ENCODE assay signal across 1 cellular context in genomic region chr12:47775100-47775911, GRCh38.
A peak's percentile ranks its signal among the peaks of the same experiment; 100 is the strongest.
TF ChIP-seq lines count a peak whose summit lies in the region.

No MANE protein-coding gene starts in this region.

TF ChIP-seq in K562, 482 proteins besides CTCF, POLR2A, EP300 and RAD21 (continued from another document and continues in another):
- no peak for TF ChIP-seq PBX2 (CRISPR knock-in tag; IDR thresholded peaks at IDR 0.05; ENCODE audit: low read depth)
- 0 out of 2 replicates have a peak, but pooled peaks have one; percentile 19 for TF ChIP-seq PBX2 (tag; conservative IDR thresholded peaks at IDR 0.05; ENCODE audit: low read depth)
- TF ChIP-seq XRCC4 (IDR thresholded peaks at IDR 0.05; ENCODE audit: extremely low read depth, insufficient read depth, insufficient read length), result no peak
- no peak for TF ChIP-seq SRF (CRISPR knock-in tag; IDR thresholded peaks at IDR 0.05)
- TF ChIP-seq ZNF609 (CRISPR knock-in tag; IDR thresholded peaks at IDR 0.05; ENCODE audit: borderline replicate concordance), result no peak
- TF ChIP-seq ATF6 (CRISPR knock-in tag; IDR thresholded peaks at IDR 0.05), result no peak
- TF ChIP-seq ETV5 (CRISPR knock-in tag; IDR thresholded peaks at IDR 0.05; ENCODE audit: low read depth), result no peak
- no peak for TF ChIP-seq ESRRB (CRISPR knock-in tag; IDR thresholded peaks at IDR 0.05; ENCODE audit: borderline replicate concordance)
- peak; percentile 65; the same call in 1 of the 2 replicates for TF ChIP-seq ZNF589 (CRISPR knock-in tag; IDR thresholded peaks at IDR 0.05; ENCODE audit: low read depth)
- TF ChIP-seq SRSF9 (IDR thresholded peaks at IDR 0.05; ENCODE audit: borderline replicate concordance, low read depth, low read length), result no peak
- no peak for TF ChIP-seq STAT5A (IDR thresholded peaks at IDR 0.05; ENCODE audit: borderline replicate concordance, low read length)
- TF ChIP-seq OTX1 (CRISPR knock-in tag; IDR thresholded peaks at IDR 0.05), result 0 out of 2 replicates have a peak, but pooled peaks have one; percentile 30
- no peak for TF ChIP-seq ZNF75A (CRISPR knock-in tag; IDR thresholded peaks at IDR 0.05)
- no peak for TF ChIP-seq BCOR (IDR thresholded peaks at IDR 0.05)
- peak; percentile 34; the same call in 1 of the 2 replicates for TF ChIP-seq KLF13 (tag; IDR thresholded peaks at IDR 0.05; ENCODE audit: borderline replicate concordance, low read depth)
- TF ChIP-seq ZNF12 (CRISPR knock-in tag; IDR thresholded peaks at IDR 0.05), result no peak
- no peak for TF ChIP-seq SAFB (IDR thresholded peaks at IDR 0.05; ENCODE audit: borderline replicate concordance, low read depth, low read length)
- no peak for TF ChIP-seq KLF1 (tag; IDR thresholded peaks at IDR 0.05)
- no peak for TF ChIP-seq CLOCK (CRISPR knock-in tag; IDR thresholded peaks at IDR 0.05; ENCODE audit: borderline replicate concordance)
- TF ChIP-seq RUNX1 (IDR thresholded peaks at IDR 0.05; ENCODE audit: low read depth), result no peak
- TF ChIP-seq PHB2 (IDR thresholded peaks at IDR 0.05; ENCODE audit: low read depth), result no peak
- TF ChIP-seq ZNF407 (IDR thresholded peaks at IDR 0.05; ENCODE audit: low read depth), result no peak
- TF ChIP-seq THAP12 (CRISPR knock-in tag; IDR thresholded peaks at IDR 0.05), result no peak
- TF ChIP-seq ZNF175 (CRISPR knock-in tag; IDR thresholded peaks at IDR 0.05; ENCODE audit: low read depth), result 0 out of 2 replicates have a peak, but pooled peaks have one; percentile 30
- no peak for TF ChIP-seq ZNF3 (CRISPR knock-in tag; IDR thresholded peaks at IDR 0.05)
- no peak for TF ChIP-seq ZNF280B (CRISPR knock-in tag; IDR thresholded peaks at IDR 0.05)
